In genomic region chr12:68647507-68647906, GRCh38 we compare ENCODE assay signal across 25 cellular contexts. TPM values are rescaled to one million over a fixed set of nuclear protein-coding genes. Genes with fewer than 3 reads are reported as not detected.
DNase-seq lines count a peak whose midpoint lies in the region; ATAC-seq, FAIRE-seq and TF ChIP-seq lines count a peak whose summit lies in the region.
"Had no signal": no experiment of that assay in that cellular context is flagged by ENCODE, and none has a peak within 500 bp of the region (broad histone marks: within the 10 kb centered on the region; RNA-seq: fewer than 3 reads in every experiment).

No MANE protein-coding gene starts in this region.

- FAIRE-seq in HepG2 (lab: Jason Lieb, UNC), result no peak
- FAIRE-seq: A204.1 had no signal

- WGBS in HepG2 (ENCODE audit: low lambda C conversion rate), result 100% methylated on average over 1 of the region's 1 CpG

- no peak for ATAC-seq in activated CD8-positive, alpha-beta memory T cell treated with anti-CD3 and anti-CD28 coated beads, Interleukin-2, amount 10 ng/mL, durations not matched to agents 7 days and 5 days
- ATAC-seq in central memory CD8-positive, alpha-beta T cell (replicated peaks; ENCODE audit: extremely low read depth, poor library complexity, severe bottlenecking), result no peak
- ATAC-seq in HG03432 (IDR thresholded peaks at IDR 0.05; ENCODE audit: unreplicated experiment), result no peak
- ATAC-seq in HepG2, result no peak
- ATAC-seq: left lobe of liver had no signal

- H3K27ac ChIP-seq in neutrophil (peak overlapping the region; percentile 12), HepG2 (ENCODE audit: extremely low read length, insufficient read depth, low read length) (no peak overlapping the region)
- H3K27ac ChIP-seq: SJCRH30, tibial artery had no signal

- H3K9ac ChIP-seq in HepG2 (ENCODE audit: insufficient read depth, low read depth, low read length), result no peak overlapping the region

- DNase-seq in activated CD8-positive, alpha-beta memory T cell treated with anti-CD3 and anti-CD28 coated beads, Interleukin-2, amount 10 ng/mL, durations not matched to agents 7 days and 5 days, result no peak
- no peak for DNase-seq in activated CD8-positive, alpha-beta memory T cell treated with anti-CD3 and anti-CD28 coated beads, Interleukin-2, amount 50 U/mL, for 48 hours
- DNase-seq in central memory CD8-positive, alpha-beta T cell (ENCODE audit: low spot score in 2 of 2), result no peak
- DNase-seq in SIG-M5 (lab: John Stamatoyannopoulos, UW) (no peak), HepG2 (ENCODE audit: low spot score) (no peak)
- DNase-seq: activated CD4-positive, CD25-positive, alpha-beta regulatory T cell treated with anti-CD3 and anti-CD28 coated beads, Interleukin-2, amount 50 U/mL, for 72 hours; caudate nucleus; dermis blood vessel endothelial cell; GF-D8; H9; KG1; MG63; NCI-H2081; NCI-H226; NCI-H69; occipital lobe; tibial artery had no signal

- H3K9me3 Mint-ChIP-seq in activated CD8-positive, alpha-beta memory T cell treated with anti-CD3 and anti-CD28 coated beads, Interleukin-2, amount 10 ng/mL, durations not matched to agents 7 days and 5 days (ENCODE audit: low read depth), result no peaks in the 10 kb centered on the region
- H3K9me3 Mint-ChIP-seq in IgD-negative memory B cell, result no peaks in the 10 kb centered on the region
- no peaks in the 10 kb centered on the region for H3K9me3 Mint-ChIP-seq in central memory CD8-positive, alpha-beta T cell
- H3K9me3 Mint-ChIP-seq: activated T-helper 1 cell treated with anti-CD3 and anti-CD28 coated beads, Interleukin-12 subunit alpha, Interleukin-12 subunit beta, Interleukin-2, Interleukin-4 antibody, amounts not matched to agents 30 ng/mL and 10 ng/mL and 1 ng/mL, durations not matched to agents 14 hours and 24 hours and 36 hours; H9; stimulated activated naive CD8-positive, alpha-beta T cell treated with anti-CD3 and anti-CD28 coated beads, Interleukin-15, Interleukin-2, amounts not matched to agents 100 ng/mL and 50 ng/mL, for 24 hours had no signal

- POLR2A ChIA-PET in HepG2 (lab: Yijun Ruan, JAX), result no interaction called here

- H3K4me1 ChIP-seq in neutrophil (ENCODE audit: control insufficient read depth in 1 of 2, insufficient read depth in 1 of 2, low read depth in 1 of 2, low read length in 1 of 2) (peaks cover 8 to 12% of the 10 kb centered on the region in 2 experiments), HepG2 (ENCODE audit: insufficient read depth, low read length) (peaks cover 6% of the 10 kb centered on the region; the same call in 1 of the 2 replicates)

- TF ChIP-seq POLR2A in HepG2 (IDR thresholded peaks at IDR 0.05; ENCODE audit: insufficient read depth in 1 of 2, low read depth in 2 of 2, low read length in 2 of 2), result no peak

- no peaks in the 10 kb centered on the region for H3K27me3 Mint-ChIP-seq in activated CD8-positive, alpha-beta memory T cell treated with anti-CD3 and anti-CD28 coated beads, Interleukin-2, amount 10 ng/mL, durations not matched to agents 7 days and 5 days
- H3K27me3 Mint-ChIP-seq in IgD-negative memory B cell, result no peaks in the 10 kb centered on the region
- H3K27me3 Mint-ChIP-seq in central memory CD8-positive, alpha-beta T cell, result no peaks in the 10 kb centered on the region
- H3K27me3 Mint-ChIP-seq: stimulated activated naive CD8-positive, alpha-beta T cell treated with anti-CD3 and anti-CD28 coated beads, Interleukin-15, Interleukin-2, amounts not matched to agents 100 ng/mL and 50 ng/mL, for 24 hours had no signal

- no peak for TF ChIP-seq RAD21 in HepG2 (CRISPR knock-in tag; IDR thresholded peaks at IDR 0.05)

- in situ Hi-C loops in HepG2 (cut with HindIII; ENCODE audit: extremely low pct_ligation_motif_present, low pct_unique_long_range_greater_than_20kb), result no loop called here

- peaks cover 40% of the 10 kb centered on the region for H3K36me3 Mint-ChIP-seq in activated CD8-positive, alpha-beta memory T cell treated with anti-CD3 and anti-CD28 coated beads, Interleukin-2, amount 10 ng/mL, durations not matched to agents 7 days and 5 days
- H3K36me3 Mint-ChIP-seq in IgD-negative memory B cell, result peaks cover 2% of the 10 kb centered on the region
- peaks cover 46% of the 10 kb centered on the region for H3K36me3 Mint-ChIP-seq in central memory CD8-positive, alpha-beta T cell (ENCODE audit: insufficient read depth)

- intact Hi-C loops in HepG2 (cut with micrococcal nuclease; ENCODE audit: unreplicated experiment), result no loop called here

- H3K27ac Mint-ChIP-seq in activated CD8-positive, alpha-beta memory T cell treated with anti-CD3 and anti-CD28 coated beads, Interleukin-2, amount 10 ng/mL, durations not matched to agents 7 days and 5 days, result peak overlapping the region; percentile 65
- H3K27ac Mint-ChIP-seq in IgD-negative memory B cell, result peak overlapping the region in 2 of 3 donors; percentile 73 to 89
- peak overlapping the region; percentile 93 for H3K27ac Mint-ChIP-seq in central memory CD8-positive, alpha-beta T cell (ENCODE audit: low read depth)

- TF ChIP-seq CTCF in neutrophil (IDR thresholded peaks at IDR 0.05), result no peak
- no peak for TF ChIP-seq CTCF in HepG2 (CRISPR knock-in tag; IDR thresholded peaks at IDR 0.05)

- H3K27me3 ChIP-seq in neutrophil (no peaks in the 10 kb centered on the region), HepG2 (ENCODE audit: control insufficient read depth in 1 of 2, insufficient read depth in 2 of 2, low read length in 2 of 2) (no peaks in the 10 kb centered on the region)
- H3K27me3 ChIP-seq: MG63, SJCRH30, tibial artery had no signal

- H3K4me3 Mint-ChIP-seq in activated CD8-positive, alpha-beta memory T cell treated with anti-CD3 and anti-CD28 coated beads, Interleukin-2, amount 10 ng/mL, durations not matched to agents 7 days and 5 days, result no peak overlapping the region
- H3K4me3 Mint-ChIP-seq in IgD-negative memory B cell, result peak overlapping the region in 1 of 4 donors; percentile 22
- peak overlapping the region; percentile 46 for H3K4me3 Mint-ChIP-seq in central memory CD8-positive, alpha-beta T cell
- H3K4me3 Mint-ChIP-seq: activated T-helper 1 cell treated with anti-CD3 and anti-CD28 coated beads, Interleukin-12 subunit alpha, Interleukin-12 subunit beta, Interleukin-2, Interleukin-4 antibody, amounts not matched to agents 30 ng/mL and 10 ng/mL and 1 ng/mL, durations not matched to agents 14 hours and 24 hours and 36 hours; H9; stimulated activated naive CD8-positive, alpha-beta T cell treated with anti-CD3 and anti-CD28 coated beads, Interleukin-15, Interleukin-2, amounts not matched to agents 100 ng/mL and 50 ng/mL, for 24 hours had no signal

- no peak overlapping the region for H2AFZ ChIP-seq in HepG2 (ENCODE audit: low read length)

- CTCF ChIA-PET in activated CD8-positive, alpha-beta memory T cell treated with anti-CD3 and anti-CD28 coated beads, Interleukin-2, amount 10 ng/mL, durations not matched to agents 7 days and 5 days (lab: Charles Lee), result interaction anchor here (0.7 kb wide), 1 partner anchor 116 kb away, joined by 3 read pairs; no protein-coding TSS in a partner anchor
- CTCF ChIA-PET in HepG2 (lab: Yijun Ruan, JAX; ENCODE audit: low intra/inter-chr PET ratio, low total read pairs), result no interaction called here

- H3K36me3 ChIP-seq in neutrophil (peaks cover 35% of the 10 kb centered on the region), HepG2 (replicated peaks in 1 of 2; ENCODE audit: control insufficient read depth in 1 of 2, insufficient read depth in 2 of 2, low read length in 2 of 2) (peaks cover 3 to 25% of the 10 kb centered on the region in 2 experiments)

- peaks cover 7% of the 10 kb centered on the region; the same call in 1 of the 2 replicates for H4K20me1 ChIP-seq in HepG2 (ENCODE audit: insufficient read depth, low read length)

- no TSS peak for BruUV-seq in HepG2 (replicated peaks; lab: Mats Ljungman, UMichigan)

- no peak for TF ChIP-seq EP300 in HepG2 (IDR thresholded peaks at IDR 0.05; ENCODE audit: low read depth in 2 of 2, low read length in 2 of 2)
- no peak for TF ChIP-seq EP300 in HepG2 (CRISPR knock-in tag; IDR thresholded peaks at IDR 0.05; ENCODE audit: borderline replicate concordance)

- H3K4me3 ChIP-seq in neutrophil (ENCODE audit: low read depth in 1 of 2, low read length in 1 of 2), result no peak overlapping the region
- no peak overlapping the region for H3K4me3 ChIP-seq in HepG2 (replicated peaks in 1 of 3; ENCODE audit: insufficient read depth in 1 of 3, low read depth in 2 of 3, low read length in 3 of 3)
- H3K4me3 ChIP-seq: MG63, SJCRH30, tibial artery had no signal

- peaks cover 40% of the 10 kb centered on the region for H3K4me1 Mint-ChIP-seq in activated CD8-positive, alpha-beta memory T cell treated with anti-CD3 and anti-CD28 coated beads, Interleukin-2, amount 10 ng/mL, durations not matched to agents 7 days and 5 days
- peaks cover 23 to 31% (median 24%) of the 10 kb centered on the region in 3 donors for H3K4me1 Mint-ChIP-seq in IgD-negative memory B cell
- peaks cover 56% of the 10 kb centered on the region for H3K4me1 Mint-ChIP-seq in central memory CD8-positive, alpha-beta T cell
- H3K4me1 Mint-ChIP-seq: H9 had no signal

- H3K4me2 ChIP-seq in HepG2 (ENCODE audit: low read depth, low read length), result no peak overlapping the region

- H3K9me3 ChIP-seq in neutrophil (no peaks in the 10 kb centered on the region), HepG2 (ENCODE audit: low read length) (no peaks in the 10 kb centered on the region)
- H3K9me3 ChIP-seq: MG63, SJCRH30, tibial artery had no signal

- peaks cover 39% of the 10 kb centered on the region for H3K79me2 ChIP-seq in HepG2 (ENCODE audit: insufficient read depth, low read length)

RNA-seq across cellular contexts. Expression of gene RAP1B, which starts 36.8 kb away (rescaled TPM):
- 100 to 1,000 TPM; 211 to 252 TPM for total RNA-seq in activated CD8-positive, alpha-beta memory T cell treated with anti-CD3 and anti-CD28 coated beads, Interleukin-2, amount 10 ng/mL, durations not matched to agents 7 days and 5 days
- polyA plus RNA-seq in IgD-negative memory B cell, result 297 TPM
- total RNA-seq in HepG2 (2016; rRNA removed; fragmentation: Illumina TruSeq; extraction: Trizol), result 92.7 and 129 TPM in 2 replicates
- total RNA-seq in HepG2 (2016; cell fraction: cytosol; rRNA removed; fragmentation: Illumina TruSeq; extraction: Trizol; ENCODE audit: low read depth), result 42.6 and 48.0 TPM in 2 replicates
- total RNA-seq in HepG2 (2016; cell fraction: insoluble cytoplasmic fraction; rRNA removed; fragmentation: Illumina TruSeq; extraction: Trizol), result 87.1 and 128 TPM in 2 replicates
- 96.4 and 97.6 TPM in 2 replicates for total RNA-seq in HepG2 (2016; cell fraction: membrane; rRNA removed; fragmentation: Illumina TruSeq; extraction: Trizol)
- 44.6 and 47.4 TPM in 2 replicates for total RNA-seq in HepG2 (2016; cell fraction: nucleus; rRNA removed; fragmentation: Illumina TruSeq; extraction: Trizol)
- 56.6 and 71.1 TPM in 2 replicates for polyA plus RNA-seq in HepG2 (2011; rRNA removed)
- polyA plus RNA-seq in HepG2 (2011; cell fraction: cytosol; rRNA removed), result 39.2 and 62.2 TPM in 2 replicates
- polyA plus RNA-seq in HepG2 (2011; cell fraction: nucleus; rRNA removed), result 17.4 and 23.5 TPM in 2 replicates
- 73.2 and 76.4 TPM in 2 replicates for polyA plus RNA-seq in HepG2 (2012)
- polyA plus RNA-seq in HepG2 (2016; cell fraction: cytosol; fragmentation: Illumina TruSeq; extraction: Trizol; ENCODE audit: low read depth), result 45.2 and 58.6 TPM in 2 replicates
- 158 and 166 TPM in 2 replicates for polyA plus RNA-seq in HepG2 (2016; cell fraction: insoluble cytoplasmic fraction; fragmentation: Illumina TruSeq; extraction: Trizol; ENCODE audit: low read depth)
- 84.2 and 93.1 TPM in 2 replicates for polyA plus RNA-seq in HepG2 (2016; cell fraction: membrane; fragmentation: Illumina TruSeq; extraction: Trizol; ENCODE audit: low read depth)
- polyA plus RNA-seq in HepG2 (2016; cell fraction: nucleus; fragmentation: Illumina TruSeq; extraction: Trizol; ENCODE audit: insufficient read depth, low read depth), result 80.7 and 83.5 TPM in 2 replicates
- polyA minus RNA-seq in HepG2 (2011; rRNA and poly(A)+ RNA removed; ENCODE audit: low replicate concordance), result 19.4 and 29.7 TPM in 2 replicates
- polyA minus RNA-seq in HepG2 (2011; cell fraction: cytosol; rRNA and poly(A)+ RNA removed), result 45.2 and 50.6 TPM in 2 replicates
- polyA minus RNA-seq in HepG2 (2011; cell fraction: nucleus; rRNA and poly(A)+ RNA removed), result 43.8 and 54.3 TPM in 2 replicates

RNA-seq across cellular contexts. Expression of gene NUP107, which starts 39.3 kb away (rescaled TPM):
- 100 to 1,000 TPM; 127 to 141 TPM for total RNA-seq in activated CD8-positive, alpha-beta memory T cell treated with anti-CD3 and anti-CD28 coated beads, Interleukin-2, amount 10 ng/mL, durations not matched to agents 7 days and 5 days
- 28.9 TPM for polyA plus RNA-seq in IgD-negative memory B cell
- 100 and 125 TPM in 2 replicates for total RNA-seq in HepG2 (2016; rRNA removed; fragmentation: Illumina TruSeq; extraction: Trizol)
- total RNA-seq in HepG2 (2016; cell fraction: cytosol; rRNA removed; fragmentation: Illumina TruSeq; extraction: Trizol; ENCODE audit: low read depth), result 25.1 and 25.6 TPM in 2 replicates
- 97.0 and 127 TPM in 2 replicates for total RNA-seq in HepG2 (2016; cell fraction: insoluble cytoplasmic fraction; rRNA removed; fragmentation: Illumina TruSeq; extraction: Trizol)
- 19.8 and 25.3 TPM in 2 replicates for total RNA-seq in HepG2 (2016; cell fraction: membrane; rRNA removed; fragmentation: Illumina TruSeq; extraction: Trizol)
- total RNA-seq in HepG2 (2016; cell fraction: nucleus; rRNA removed; fragmentation: Illumina TruSeq; extraction: Trizol), result 109 and 116 TPM in 2 replicates
- polyA plus RNA-seq in HepG2 (2011; rRNA removed), result 42.2 and 54.7 TPM in 2 replicates
- polyA plus RNA-seq in HepG2 (2011; cell fraction: cytosol; rRNA removed), result 13.5 and 14.0 TPM in 2 replicates
- polyA plus RNA-seq in HepG2 (2011; cell fraction: nucleus; rRNA removed), result 87.7 and 98.0 TPM in 2 replicates
- polyA plus RNA-seq in HepG2 (2012), result 37.1 and 46.0 TPM in 2 replicates
- 2.6 and 2.8 TPM in 2 replicates for polyA plus RNA-seq in HepG2 (2016; cell fraction: cytosol; fragmentation: Illumina TruSeq; extraction: Trizol; ENCODE audit: low read depth)
- polyA plus RNA-seq in HepG2 (2016; cell fraction: insoluble cytoplasmic fraction; fragmentation: Illumina TruSeq; extraction: Trizol; ENCODE audit: low read depth), result 66.1 and 68.1 TPM in 2 replicates
- polyA plus RNA-seq in HepG2 (2016; cell fraction: membrane; fragmentation: Illumina TruSeq; extraction: Trizol; ENCODE audit: low read depth), result 3.8 and 5.3 TPM in 2 replicates
- 137 and 147 TPM in 2 replicates for polyA plus RNA-seq in HepG2 (2016; cell fraction: nucleus; fragmentation: Illumina TruSeq; extraction: Trizol; ENCODE audit: insufficient read depth, low read depth)
- 17.0 and 57.8 TPM in 2 replicates for polyA minus RNA-seq in HepG2 (2011; rRNA and poly(A)+ RNA removed; ENCODE audit: low replicate concordance)
- 22.0 and 22.8 TPM in 2 replicates for polyA minus RNA-seq in HepG2 (2011; cell fraction: cytosol; rRNA and poly(A)+ RNA removed)
- 112 and 123 TPM in 2 replicates for polyA minus RNA-seq in HepG2 (2011; cell fraction: nucleus; rRNA and poly(A)+ RNA removed)
